ENCODE assay signal across 10 cellular contexts in genomic region chr2:187541086-187542085, GRCh38. TPM values are rescaled to one million over a fixed set of nuclear protein-coding genes. Genes with fewer than 3 reads are reported as not detected.
DNase-seq lines count a peak whose midpoint lies in the region; ATAC-seq and TF ChIP-seq lines count a peak whose summit lies in the region.
"Had no signal": no experiment of that assay in that cellular context is flagged by ENCODE, and none has a peak within 500 bp of the region (broad histone marks: within the 10 kb centered on the region; RNA-seq: fewer than 3 reads in every experiment).

No MANE protein-coding gene starts in this region.

- CTCF ChIA-PET in AG04449 (lab: Yijun Ruan, JAX) (interaction anchor here (2.1 kb wide), 1 partner anchor 42 kb away, joined by 12 read pairs; no protein-coding TSS in a partner anchor), Panc1 (lab: Charles Lee) (no interaction called here)

- H3K36me3 ChIP-seq in Panc1 (ENCODE audit: control insufficient read depth, insufficient read depth, low read length) (peaks cover 8% of the 10 kb centered on the region; the same call in 1 of the 2 replicates), esophagus squamous epithelium (no peaks in the 10 kb centered on the region), H7 (replicated peaks; ENCODE audit: control insufficient read depth, insufficient read depth, low read length) (no peaks in the 10 kb centered on the region), BE2C (no peaks in the 10 kb centered on the region)

- POLR2A ChIA-PET in AG04449 (lab: Yijun Ruan, JAX), result no interaction called here
- POLR2A ChIA-PET in Panc1 (lab: Charles Lee), result interaction anchor here (0.7 kb wide), 1 partner anchor 13 kb away, joined by 3 read pairs; the partner anchor contains the start of gene TFPI

- no peak for TF ChIP-seq POLR2A in esophagus squamous epithelium (IDR thresholded peaks at IDR 0.05)

- H3K27ac ChIP-seq in Panc1 (ENCODE audit: low read length) (peak overlapping the region; percentile 98), esophagus squamous epithelium (peak overlapping the region; percentile 36 to 74 (median 71))

- in situ Hi-C loops in Panc1 (cut with HindIII; ENCODE audit: low pct_unique_long_range_greater_than_20kb, low sequenced_read_pairs), result no loop called here

- TF ChIP-seq CTCF in AG04449 (IDR thresholded peaks at IDR 0.05; ENCODE audit: insufficient read depth, low read length, missing control alignments), result no peak
- peak; percentile 8; the same call in 1 of the 2 replicates for TF ChIP-seq CTCF in Panc1 (IDR thresholded peaks at IDR 0.05)
- TF ChIP-seq CTCF in esophagus squamous epithelium (IDR thresholded peaks at IDR 0.05), result no peak
- no peak for TF ChIP-seq CTCF in nephron progenitor cell (IDR thresholded peaks at IDR 0.05)
- TF ChIP-seq CTCF in BE2C (IDR thresholded peaks at IDR 0.05; ENCODE audit: low read depth, low read length), result no peak

- ATAC-seq in Panc1, result peak; percentile 86
- ATAC-seq in GM19397 (IDR thresholded peaks at IDR 0.05; ENCODE audit: unreplicated experiment), result no peak
- ATAC-seq in HG03025 (IDR thresholded peaks at IDR 0.05; ENCODE audit: low FRiP score, unreplicated experiment), result no peak

- no peaks in the 10 kb centered on the region for H3K36me3 Mint-ChIP-seq in nephron progenitor cell (ENCODE audit: low read depth)
- H3K36me3 Mint-ChIP-seq: CD4-positive, CD25-positive, alpha-beta regulatory T cell had no signal

- H3K4me3 Mint-ChIP-seq in nephron progenitor cell, result no peak overlapping the region
- H3K4me3 Mint-ChIP-seq: CD4-positive, CD25-positive, alpha-beta regulatory T cell had no signal

- peaks cover 22% of the 10 kb centered on the region for H3K4me1 Mint-ChIP-seq in nephron progenitor cell
- H3K4me1 Mint-ChIP-seq: CD4-positive, CD25-positive, alpha-beta regulatory T cell had no signal

- H3K4me1 ChIP-seq in Panc1 (ENCODE audit: control insufficient read depth, insufficient read depth, low read length) (peaks cover 60% of the 10 kb centered on the region), esophagus squamous epithelium (peaks cover 0 to 34% (median 12%) of the 10 kb centered on the region in 3 donors), BE2C (no peaks in the 10 kb centered on the region)

- intact Hi-C loops in Panc1 (cut with micrococcal nuclease; ENCODE audit: unreplicated experiment) (loop anchor here (5.0 kb wide), 2 partner anchors 36 to 39 kb away; no protein-coding TSS in a partner anchor), esophagus squamous epithelium (cut with DNase I) (no loop called here)

- peak overlapping the region; percentile 82 for H3K27ac Mint-ChIP-seq in nephron progenitor cell
- H3K27ac Mint-ChIP-seq: CD4-positive, CD25-positive, alpha-beta regulatory T cell had no signal

- H3K9me3 ChIP-seq in Panc1 (ENCODE audit: control insufficient read depth, insufficient read depth, low read depth, low read length) (no peaks in the 10 kb centered on the region), esophagus squamous epithelium (no peaks in the 10 kb centered on the region), BE2C (no peaks in the 10 kb centered on the region)

- TSS peak; percentile 3 for BruUV-seq in Panc1 (replicated peaks; lab: Mats Ljungman, UMichigan)

- WGBS in esophagus squamous epithelium, 2 donors, result 14 to 34% methylated on average over 7 of the region's 7 CpGs

- H3K27me3 ChIP-seq in Panc1 (ENCODE audit: control insufficient read depth, insufficient read depth, low read length) (no peaks in the 10 kb centered on the region), esophagus squamous epithelium (no peaks in the 10 kb centered on the region), H7 (ENCODE audit: control insufficient read depth, insufficient read depth, low read length) (no peaks in the 10 kb centered on the region), BE2C (no peaks in the 10 kb centered on the region)

- H3K4me3 ChIP-seq in AG04449 (ENCODE audit: low read depth, low read length), result no peak overlapping the region; the same call in 1 of the 2 replicates
- peak overlapping the region in 1 of 2 experiments; percentile 17; a peak in 2 of 4 replicates for H3K4me3 ChIP-seq in Panc1 (ENCODE audit: low read depth in 2 of 2, low read length in 2 of 2)
- H3K4me3 ChIP-seq in esophagus squamous epithelium, result peak overlapping the region in 1 of 4 donors; percentile 10
- H3K4me3 ChIP-seq in H7 (ENCODE audit: insufficient read depth, low read depth, low read length), result no peak overlapping the region
- H3K4me3 ChIP-seq in BE2C (ENCODE audit: low read depth, low read length), result no peak overlapping the region

- H3K9me3 Mint-ChIP-seq in nephron progenitor cell, result peaks cover 16% of the 10 kb centered on the region

- peak; percentile 89 for DNase-seq in AG04449 (ENCODE audit: low read depth, low spot score)
- no peak for DNase-seq in Panc1 (ENCODE audit: low read depth, low spot score)
- DNase-seq in esophagus squamous epithelium (lab: John Stamatoyannopoulos, UW), result no peak
- DNase-seq in nephron progenitor cell, result no peak
- DNase-seq in H7, result no peak
- DNase-seq in BE2C, result no peak
- DNase-seq: CD4-positive, CD25-positive, alpha-beta regulatory T cell; NCI-H524 treated with DMSO at 0.1 percent for 48 hours had no signal

- peaks cover 5% of the 10 kb centered on the region for H3K27me3 Mint-ChIP-seq in nephron progenitor cell (ENCODE audit: low read depth, poor library complexity)

RNA-seq across cellular contexts. Expression of gene TFPI, which starts 12.8 kb away (rescaled TPM):
- total RNA-seq in Panc1 (2021; ENCODE audit: unreplicated experiment), result 129 TPM
- 51.3 TPM for polyA plus RNA-seq in Panc1 (2012; ENCODE audit: insufficient read length)
- total RNA-seq in esophagus squamous epithelium, result 10 to 100 TPM in 2 of 4 donors, 1 to 10 TPM in 2; 3.5 to 89.6 (median 22.5) TPM
- 17.1 and 17.8 TPM in 2 replicates for total RNA-seq in H7 (2014; rRNA removed; shearing (Covaris generic))
- polyA plus RNA-seq in BE2C (2012; ENCODE audit: insufficient read depth, insufficient read length, low read depth), result 7.7 TPM
- polyA plus RNA-seq: CD4-positive, CD25-positive, alpha-beta regulatory T cell had no signal
